13 cellular contexts compared by ENCODE assay signal in the genomic region with DNA sequence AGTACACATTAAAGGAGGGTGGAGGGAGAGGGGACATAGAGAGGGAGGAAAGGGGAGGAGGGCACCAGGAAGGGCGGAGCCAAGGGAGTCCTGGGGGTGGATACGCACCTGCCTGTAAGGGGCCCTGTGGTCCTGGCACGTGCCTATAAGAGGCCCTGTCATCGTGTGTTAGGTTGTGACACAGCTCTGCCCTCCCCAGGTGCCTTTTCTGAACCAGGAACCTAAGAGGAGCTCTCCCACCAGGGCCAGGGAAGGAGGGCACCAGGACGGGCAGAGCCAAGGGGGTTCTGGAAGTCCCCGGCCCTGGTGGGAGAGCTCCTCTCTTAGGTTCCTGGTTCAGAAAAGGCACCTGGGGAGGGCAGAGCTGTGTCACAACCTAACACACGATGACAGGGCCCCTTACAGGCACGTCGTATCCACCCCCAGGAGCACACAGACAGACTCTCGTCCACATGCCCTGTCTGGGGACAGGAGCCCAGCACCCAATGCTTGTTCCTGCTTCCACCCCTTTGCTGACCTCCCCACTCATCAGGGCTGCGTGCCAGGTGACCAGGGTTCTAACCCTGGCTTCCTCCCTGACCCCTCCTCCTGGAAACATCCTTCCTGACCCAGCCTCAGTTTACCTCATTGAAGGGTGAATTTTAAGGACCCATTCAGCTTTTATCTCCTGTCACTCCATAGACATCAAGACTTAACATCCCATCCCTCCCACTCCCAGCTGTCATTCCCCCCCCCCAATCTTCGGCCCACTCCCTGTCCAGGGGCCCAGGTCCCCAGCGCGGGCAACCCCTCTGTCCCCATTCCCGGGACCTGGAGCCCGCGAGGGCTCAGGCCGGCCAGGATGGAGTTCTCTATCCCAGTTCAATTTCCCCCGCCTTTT. TPM values are rescaled to one million over a fixed set of nuclear protein-coding genes. Genes with fewer than 3 reads are reported as not detected.
DNase-seq lines count a peak whose midpoint lies in the region; ATAC-seq, FAIRE-seq and TF ChIP-seq lines count a peak whose summit lies in the region.
"Had no signal": no experiment of that assay in that cellular context is flagged by ENCODE, and none has a peak within 500 bp of the region (broad histone marks: within the 10 kb centered on the region; RNA-seq: fewer than 3 reads in every experiment).

No MANE protein-coding gene starts in this region.

- no peaks in the 10 kb centered on the region for H3K36me3 ChIP-seq in ascending aorta
- H3K36me3 ChIP-seq in left lung: no peaks in the 10 kb centered on the region

- DNase-seq in D721Med (ENCODE audit: insufficient read length, low spot score) (peak; percentile 86), ascending aorta (ENCODE audit: low spot score in 2 of 2) (peak in 1 of 2 donors; percentile 45), left lung (peak in 1 of 2 donors; percentile 38), skeletal muscle cell (ENCODE audit: low read depth) (no peak), SKM-1 (lab: John Stamatoyannopoulos, UW; ENCODE audit: unreplicated experiment) (no peak), SIG-M5 treated with dmso at 0.1 percent for 504 hours (lab: John Stamatoyannopoulos, UW; ENCODE audit: unreplicated experiment) (no peak), GM19240 (ENCODE audit: insufficient read length, low spot score) (no peak)
- DNase-seq: activated CD4-positive, alpha-beta T cell treated with anti-CD3 and anti-CD28 coated beads, Interleukin-2, amount 50 U/mL, for 4 hours; stimulated activated CD4-positive, alpha-beta T cell treated with anti-CD3 and anti-CD28 coated beads, Interleukin-15, amount 100 ng/mL, for 24 hours; stimulated activated naive CD4-positive, alpha-beta T cell treated with Interleukin-2 at 50 U/mL for 16 hours had no signal

- H3K27me3 ChIP-seq in ascending aorta (no peaks in the 10 kb centered on the region), left lung (peaks cover 6 to 87% of the 10 kb centered on the region in 2 donors)

- H3K9me3 ChIP-seq in ascending aorta: no peaks in the 10 kb centered on the region
- H3K9me3 ChIP-seq in left lung: no peaks in the 10 kb centered on the region

- H3K27ac ChIP-seq in ascending aorta (no peak overlapping the region), left lung (no peak overlapping the region)
- H3K27ac ChIP-seq: epithelial cell of prostate had no signal

- H3K4me1 ChIP-seq in ascending aorta: peaks cover 0 to 4% of the 10 kb centered on the region in 2 donors
- peaks cover 0 to 4% of the 10 kb centered on the region in 2 donors for H3K4me1 ChIP-seq in left lung

- H3K4me3 ChIP-seq in ascending aorta (peak overlapping the region; percentile 44 to 79), left lung (peak overlapping the region; percentile 25 to 42), skeletal muscle cell (ENCODE audit: low read depth, low read length) (peak overlapping the region; percentile 30)

- no peak for ATAC-seq in left lung
- no peak for ATAC-seq in GM18870 (IDR thresholded peaks at IDR 0.05; ENCODE audit: unreplicated experiment)

- intact Hi-C loops in ascending aorta (cut with DNase I) (no loop called here), left lung (cut with DNase I) (no loop called here)

- no peak for FAIRE-seq in D721Med (lab: Jason Lieb, UNC)
- FAIRE-seq: GM12891 had no signal

- TF ChIP-seq CTCF in D721Med (IDR thresholded peaks at IDR 0.05; ENCODE audit: insufficient read depth, missing control alignments): no peak
- no peak for TF ChIP-seq CTCF in ascending aorta (IDR thresholded peaks at IDR 0.05)
- no peak for TF ChIP-seq CTCF in left lung (IDR thresholded peaks at IDR 0.05)

RNA-seq across cellular contexts. Expression of gene OLFM1, which starts 12.9 kb away (rescaled TPM):
- total RNA-seq in ascending aorta: 102 TPM
- 10 to 100 TPM; 21.2 to 21.5 TPM for total RNA-seq in left lung
